In the genomic region with DNA sequence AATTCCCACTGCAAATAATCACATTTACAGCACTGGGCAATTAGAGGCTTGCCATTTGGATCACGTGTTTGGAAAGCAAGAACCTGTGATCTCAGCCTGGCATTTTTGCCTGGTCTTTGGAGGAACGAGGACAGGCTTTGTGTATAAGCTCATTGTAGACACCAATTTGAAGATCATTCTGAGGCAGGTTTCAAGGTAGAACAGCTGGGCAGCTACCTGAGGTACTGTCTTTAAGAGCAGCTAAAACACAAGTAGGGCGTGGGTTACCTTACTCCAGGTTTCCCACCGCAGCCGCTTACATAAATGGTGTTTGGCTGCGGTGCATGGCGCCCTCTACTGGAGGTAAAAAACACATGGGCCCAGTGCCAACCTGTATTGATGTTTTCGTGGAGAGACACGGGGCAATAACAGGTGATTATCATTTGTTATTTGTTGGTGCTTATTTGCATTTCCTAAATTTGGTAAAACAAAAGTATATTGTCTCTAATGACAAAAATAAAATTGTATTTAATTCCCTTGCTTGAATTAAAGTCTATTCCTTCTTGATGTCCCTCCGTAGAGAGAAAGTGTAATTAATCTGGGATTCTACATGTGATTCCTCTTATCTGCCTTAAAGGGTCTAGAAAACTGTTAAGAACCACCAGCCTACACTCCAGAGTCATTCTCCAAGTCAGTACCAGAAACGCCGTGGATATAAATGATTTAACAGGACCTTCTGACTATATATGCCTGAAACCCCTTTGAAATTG, we compare ENCODE assay signal across 8 cellular contexts.
A peak's percentile ranks its signal among the peaks of the same experiment; 100 is the strongest.
DNase-seq lines count a peak whose midpoint lies in the region; ATAC-seq and TF ChIP-seq lines count a peak whose summit lies in the region.

No MANE protein-coding gene starts in this region.

- no peak overlapping the region for H3K4me3 ChIP-seq in prostate gland
- H3K4me3 ChIP-seq in upper lobe of left lung = no peak overlapping the region

- H3K4me1 ChIP-seq in prostate gland (replicated peaks) (no peaks in the 10 kb centered on the region), upper lobe of left lung (peaks cover 3 to 8% (median 6%) of the 10 kb centered on the region in 4 donors)

- H3K27ac ChIP-seq in prostate gland (no peak overlapping the region), upper lobe of left lung (no peak overlapping the region)

- H3K9me3 ChIP-seq in prostate gland = no peaks in the 10 kb centered on the region
- H3K9me3 ChIP-seq in upper lobe of left lung = peaks cover 0 to 7% (median 0%) of the 10 kb centered on the region in 4 donors

- no peak for TF ChIP-seq POLR2A in prostate gland (IDR thresholded peaks at IDR 0.05)
- no peak for TF ChIP-seq POLR2A in upper lobe of left lung (IDR thresholded peaks at IDR 0.05)

- H3K27me3 ChIP-seq in prostate gland (replicated peaks; ENCODE audit: insufficient read depth) = no peaks in the 10 kb centered on the region
- no peaks in the 10 kb centered on the region for H3K27me3 ChIP-seq in upper lobe of left lung

- peak; percentile 25 for DNase-seq in GM04504 (ENCODE audit: low read depth)
- DNase-seq in MV-4-11 (lab: John Stamatoyannopoulos, UW) = peak; percentile 27
- peak; percentile 63 for DNase-seq in SK-N-DZ (ENCODE audit: low spot score)
- DNase-seq in activated naive CD4-positive, alpha-beta T cell treated with anti-CD3 and anti-CD28 coated beads, Interleukin-2, amount 50 U/mL, for 16 hours = peak; percentile 60
- peak; percentile 82 for DNase-seq in Right ventricle myocardium superior
- peak; percentile 68 for DNase-seq in prostate gland (ENCODE audit: low spot score)
- DNase-seq in upper lobe of left lung = peak in 1 of 2 donors; percentile 82

- no peak for TF ChIP-seq EP300 in upper lobe of left lung (IDR thresholded peaks at IDR 0.05)

- intact Hi-C loops in Right ventricle myocardium superior (cut with DNase I) = loop anchor here (10.0 kb wide), 3 partner anchors 146 to 386 kb away; a partner anchor contains a TSS
- intact Hi-C loops in prostate gland (cut with DNase I) = loop anchor here (10.0 kb wide), 1 partner anchor 286 kb away; no protein-coding TSS in a partner anchor

- H3K36me3 ChIP-seq in prostate gland (no peaks in the 10 kb centered on the region), upper lobe of left lung (no peaks in the 10 kb centered on the region)

- peak; percentile 71 for ATAC-seq in Right ventricle myocardium superior (ENCODE audit: poor library complexity)
- peak; percentile 83 to 85 for ATAC-seq in upper lobe of left lung (ENCODE audit: low FRiP score in 2 of 2)
- ATAC-seq in GM21737 (IDR thresholded peaks at IDR 0.05; ENCODE audit: unreplicated experiment) = no peak

- 21% methylated on average over 12 of the region's 12 CpGs for WGBS in prostate gland
- 25 to 28% methylated on average over 12 of the region's 12 CpGs for WGBS in upper lobe of left lung, 2 donors

- TF ChIP-seq CTCF in prostate gland (IDR thresholded peaks at IDR 0.05) (peak; percentile 71 to 87 (median 82)), upper lobe of left lung (IDR thresholded peaks at IDR 0.05) (peak; percentile 66 to 87 (median 84))
